1 cellular context compared by ENCODE assay signal in genomic region chr2:25297738-25298137, GRCh38.
A peak's percentile ranks its signal among the peaks of the same experiment; 100 is the strongest.
TF ChIP-seq lines count a peak whose summit lies in the region.

No MANE protein-coding gene starts in this region.

TF ChIP-seq in K562, 482 proteins besides CTCF, POLR2A, EP300 and RAD21 (continued from another document):
- TF ChIP-seq, protein P1, sequence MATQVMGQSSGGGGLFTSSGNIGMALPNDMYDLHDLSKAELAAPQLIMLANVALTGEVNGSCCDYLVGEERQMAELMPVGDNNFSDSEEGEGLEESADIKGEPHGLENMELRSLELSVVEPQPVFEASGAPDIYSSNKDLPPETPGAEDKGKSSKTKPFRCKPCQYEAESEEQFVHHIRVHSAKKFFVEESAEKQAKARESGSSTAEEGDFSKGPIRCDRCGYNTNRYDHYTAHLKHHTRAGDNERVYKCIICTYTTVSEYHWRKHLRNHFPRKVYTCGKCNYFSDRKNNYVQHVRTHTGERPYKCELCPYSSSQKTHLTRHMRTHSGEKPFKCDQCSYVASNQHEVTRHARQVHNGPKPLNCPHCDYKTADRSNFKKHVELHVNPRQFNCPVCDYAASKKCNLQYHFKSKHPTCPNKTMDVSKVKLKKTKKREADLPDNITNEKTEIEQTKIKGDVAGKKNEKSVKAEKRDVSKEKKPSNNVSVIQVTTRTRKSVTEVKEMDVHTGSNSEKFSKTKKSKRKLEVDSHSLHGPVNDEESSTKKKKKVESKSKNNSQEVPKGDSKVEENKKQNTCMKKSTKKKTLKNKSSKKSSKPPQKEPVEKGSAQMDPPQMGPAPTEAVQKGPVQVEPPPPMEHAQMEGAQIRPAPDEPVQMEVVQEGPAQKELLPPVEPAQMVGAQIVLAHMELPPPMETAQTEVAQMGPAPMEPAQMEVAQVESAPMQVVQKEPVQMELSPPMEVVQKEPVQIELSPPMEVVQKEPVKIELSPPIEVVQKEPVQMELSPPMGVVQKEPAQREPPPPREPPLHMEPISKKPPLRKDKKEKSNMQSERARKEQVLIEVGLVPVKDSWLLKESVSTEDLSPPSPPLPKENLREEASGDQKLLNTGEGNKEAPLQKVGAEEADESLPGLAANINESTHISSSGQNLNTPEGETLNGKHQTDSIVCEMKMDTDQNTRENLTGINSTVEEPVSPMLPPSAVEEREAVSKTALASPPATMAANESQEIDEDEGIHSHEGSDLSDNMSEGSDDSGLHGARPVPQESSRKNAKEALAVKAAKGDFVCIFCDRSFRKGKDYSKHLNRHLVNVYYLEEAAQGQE (CRISPR knock-in tag; IDR thresholded peaks at IDR 0.05; ENCODE audit: low read depth): no peak
- no peak for TF ChIP-seq LCOR (CRISPR knock-in tag; IDR thresholded peaks at IDR 0.05)
- TF ChIP-seq, protein P2, sequence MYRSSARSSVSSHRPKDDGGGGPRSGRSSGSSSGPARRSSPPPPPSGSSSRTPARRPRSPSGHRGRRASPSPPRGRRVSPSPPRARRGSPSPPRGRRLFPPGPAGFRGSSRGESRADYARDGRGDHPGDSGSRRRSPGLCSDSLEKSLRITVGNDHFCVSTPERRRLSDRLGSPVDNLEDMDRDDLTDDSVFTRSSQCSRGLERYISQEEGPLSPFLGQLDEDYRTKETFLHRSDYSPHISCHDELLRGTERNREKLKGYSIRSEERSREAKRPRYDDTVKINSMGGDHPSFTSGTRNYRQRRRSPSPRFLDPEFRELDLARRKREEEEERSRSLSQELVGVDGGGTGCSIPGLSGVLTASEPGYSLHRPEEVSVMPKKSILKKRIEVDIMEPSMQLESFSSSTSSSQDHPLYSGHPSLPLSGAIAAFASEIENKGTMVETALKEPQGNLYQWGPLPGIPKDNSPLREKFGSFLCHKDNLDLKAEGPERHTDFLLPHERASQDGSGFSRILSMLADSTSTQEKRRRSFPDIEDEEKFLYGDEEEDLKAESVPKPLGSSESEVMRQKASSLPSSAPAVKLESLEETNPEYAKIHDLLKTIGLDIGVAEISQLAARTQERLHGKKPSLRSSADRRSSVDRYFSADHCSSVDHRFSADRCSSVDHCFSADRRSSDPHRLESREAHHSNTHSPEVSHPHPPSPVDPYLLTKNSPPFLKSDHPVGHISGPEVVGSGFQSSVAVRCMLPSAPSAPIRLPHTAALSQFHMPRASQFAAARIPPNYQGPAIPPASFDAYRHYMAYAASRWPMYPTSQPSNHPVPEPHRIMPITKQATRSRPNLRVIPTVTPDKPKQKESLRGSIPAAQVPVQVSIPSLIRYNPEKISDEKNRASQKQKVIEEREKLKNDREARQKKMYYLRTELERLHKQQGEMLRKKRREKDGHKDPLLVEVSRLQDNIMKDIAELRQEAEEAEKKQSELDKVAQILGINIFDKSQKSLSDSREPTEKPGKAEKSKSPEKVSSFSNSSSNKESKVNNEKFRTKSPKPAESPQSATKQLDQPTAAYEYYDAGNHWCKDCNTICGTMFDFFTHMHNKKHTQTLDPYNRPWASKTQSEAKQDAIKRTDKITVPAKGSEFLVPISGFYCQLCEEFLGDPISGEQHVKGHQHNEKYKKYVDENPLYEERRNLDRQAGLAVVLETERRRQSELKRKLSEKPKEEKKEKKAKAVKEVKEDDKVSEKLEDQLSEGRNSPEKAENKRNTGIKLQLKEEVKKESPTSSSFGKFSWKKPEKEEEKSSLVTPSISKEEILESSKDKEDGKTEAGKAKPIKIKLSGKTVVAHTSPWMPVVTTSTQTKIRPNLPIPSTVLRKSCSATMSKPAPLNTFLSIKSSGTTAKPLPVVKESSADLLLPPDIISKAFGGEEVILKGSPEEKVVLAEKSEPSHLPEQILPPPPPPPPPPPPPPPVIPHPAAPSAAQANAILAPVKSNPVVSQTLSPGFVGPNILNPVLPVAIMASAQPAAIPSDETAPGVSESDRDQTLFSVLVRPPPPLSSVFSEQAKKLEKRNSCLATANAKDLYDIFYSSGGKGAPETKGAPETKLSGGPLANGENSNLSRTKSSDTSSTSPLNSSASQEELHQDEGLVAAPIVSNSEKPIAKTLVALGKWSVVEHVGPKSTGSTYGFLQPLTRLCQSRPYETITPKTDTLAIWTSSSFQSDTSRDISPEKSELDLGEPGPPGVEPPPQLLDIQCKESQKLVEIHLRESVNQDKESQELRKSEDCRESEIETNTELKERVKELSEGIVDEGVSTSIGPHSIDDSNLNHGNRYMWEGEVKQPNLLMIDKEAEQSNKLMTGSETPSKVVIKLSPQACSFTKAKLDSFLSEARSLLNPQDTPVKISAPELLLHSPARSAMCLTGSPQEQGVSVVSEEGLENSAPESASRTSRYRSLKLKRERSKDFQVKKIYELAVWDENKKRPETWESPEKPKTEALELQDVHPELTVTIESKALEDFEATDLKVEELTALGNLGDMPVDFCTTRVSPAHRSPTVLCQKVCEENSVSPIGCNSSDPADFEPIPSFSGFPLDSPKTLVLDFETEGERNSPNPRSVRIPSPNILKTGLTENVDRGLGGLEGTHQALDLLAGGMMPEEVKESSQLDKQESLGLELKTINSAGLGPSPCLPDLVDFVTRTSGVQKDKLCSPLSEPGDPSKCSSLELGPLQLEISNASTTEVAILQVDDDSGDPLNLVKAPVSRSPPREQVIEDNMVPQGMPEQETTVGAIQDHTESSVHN (IDR thresholded peaks at IDR 0.05; ENCODE audit: borderline replicate concordance in 1 of 2, low read depth in 1 of 2): no peak
- no peak for TF ChIP-seq TCF3 (CRISPR knock-in tag; IDR thresholded peaks at IDR 0.05)
- no peak for TF ChIP-seq FOXP4 (CRISPR knock-in tag; IDR thresholded peaks at IDR 0.05; ENCODE audit: borderline replicate concordance)
- TF ChIP-seq ZNF717 (CRISPR knock-in tag; IDR thresholded peaks at IDR 0.05): no peak
- no peak for TF ChIP-seq CC2D1A (IDR thresholded peaks at IDR 0.05)
- 0 out of 2 replicates have a peak, but pooled peaks have one; percentile 8 for TF ChIP-seq BCOR (IDR thresholded peaks at IDR 0.05)
- TF ChIP-seq IRF2 (CRISPR knock-in tag; IDR thresholded peaks at IDR 0.05): no peak
- no peak for TF ChIP-seq ZNF830 (CRISPR knock-in tag; IDR thresholded peaks at IDR 0.05)
- TF ChIP-seq TRIM28 (IDR thresholded peaks at IDR 0.05): no peak
- no peak for TF ChIP-seq CHCHD3 (CRISPR knock-in tag; IDR thresholded peaks at IDR 0.05)
- no peak for TF ChIP-seq BRF1 (IDR thresholded peaks at IDR 0.05; ENCODE audit: borderline replicate concordance, extremely low read depth, insufficient read length)
- peak; percentile 79 for TF ChIP-seq ZFP36 (IDR thresholded peaks at IDR 0.05; ENCODE audit: low read depth, low read length, partially characterized antibody)
- no peak for TF ChIP-seq NEUROD1 (IDR thresholded peaks at IDR 0.05; ENCODE audit: borderline replicate concordance, low read depth, low read length, partially characterized antibody)
